Comparison of ENCODE assay signal across 15 cellular contexts in genomic region chr11:134399996-134400395, GRCh38. TPM values are rescaled to one million over a fixed set of nuclear protein-coding genes. Genes with fewer than 3 reads are reported as not detected.
DNase-seq lines count a peak whose midpoint lies in the region; ATAC-seq and TF ChIP-seq lines count a peak whose summit lies in the region.
"Had no signal": no experiment of that assay in that cellular context is flagged by ENCODE, and none has a peak within 500 bp of the region (broad histone marks: within the 10 kb centered on the region; RNA-seq: fewer than 3 reads in every experiment).

No MANE protein-coding gene starts in this region.

- TF ChIP-seq CTCF in chondrocyte (IDR thresholded peaks at IDR 0.05): no peak
- no peak for TF ChIP-seq CTCF in right lobe of liver (IDR thresholded peaks at IDR 0.05)

- H3K27me3 Mint-ChIP-seq in chondrocyte (ENCODE audit: low read depth): peaks cover 13% of the 10 kb centered on the region
- H3K27me3 Mint-ChIP-seq in immature natural killer cell (ENCODE audit: low read depth in 3 of 3): peaks cover 0 to 7% (median 3%) of the 10 kb centered on the region in 3 donors

- H3K36me3 ChIP-seq in H7 (replicated peaks; ENCODE audit: control insufficient read depth, insufficient read depth, low read length): no peaks in the 10 kb centered on the region
- no peaks in the 10 kb centered on the region for H3K36me3 ChIP-seq in right lobe of liver

- H3K4me3 ChIP-seq in H7 (ENCODE audit: insufficient read depth, low read depth, low read length): no peak overlapping the region
- H3K4me3 ChIP-seq in right lobe of liver: no peak overlapping the region
- H3K4me3 ChIP-seq: GM12878, K562 had no signal

- H3K4me3 Mint-ChIP-seq in chondrocyte (ENCODE audit: unreplicated experiment) (no peak overlapping the region), immature natural killer cell (peak overlapping the region in 3 of 5 donors; percentile 30 to 43 (median 36))
- H3K4me3 Mint-ChIP-seq: CD4-positive, alpha-beta T cell had no signal

- H3K27me3 ChIP-seq in H7 (ENCODE audit: control insufficient read depth, insufficient read depth, low read length) (no peaks in the 10 kb centered on the region), right lobe of liver (no peaks in the 10 kb centered on the region)

- H3K9me3 ChIP-seq in right lobe of liver: no peaks in the 10 kb centered on the region

- peaks cover 14% of the 10 kb centered on the region for H3K9me3 Mint-ChIP-seq in chondrocyte (ENCODE audit: low read depth)
- no peaks in the 10 kb centered on the region for H3K9me3 Mint-ChIP-seq in immature natural killer cell
- H3K9me3 Mint-ChIP-seq: CD4-positive, alpha-beta T cell had no signal

- peak; percentile 52 for DNase-seq in H7
- peak; percentile 76 for DNase-seq in chondrocyte (ENCODE audit: low spot score)
- no peak for DNase-seq in immature natural killer cell
- DNase-seq in activated CD4-positive, CD25-positive, alpha-beta regulatory T cell (lab: John Stamatoyannopoulos, UW): no peak
- DNase-seq in iPS-NIHi7 (ENCODE audit: extremely low spot score): no peak
- no peak for DNase-seq in right lobe of liver
- DNase-seq: ACHN; C1 segment of cervical spinal cord; Calu3; CD4-positive, alpha-beta T cell; DMS 273 treated with DMSO at 0.1 percent for 48 hours had no signal

- TF ChIP-seq POLR2A in right lobe of liver (IDR thresholded peaks at IDR 0.05): no peak

- H3K27ac ChIP-seq in temporal lobe (ENCODE audit: low read depth, low read length): peak overlapping the region; percentile 98
- no peak overlapping the region for H3K27ac ChIP-seq in right lobe of liver

- peaks cover 0 to 13% (median 6%) of the 10 kb centered on the region in 4 donors for H3K4me1 ChIP-seq in right lobe of liver

- H3K27ac Mint-ChIP-seq in chondrocyte (ENCODE audit: unreplicated experiment) (no peak overlapping the region), immature natural killer cell (peak overlapping the region in 5 of 6 donors; percentile 14 to 80 (median 51))
- H3K27ac Mint-ChIP-seq: CD4-positive, alpha-beta T cell had no signal

- WGBS in right lobe of liver (ENCODE audit: insufficient coverage, low coverage, low lambda C conversion rate, missing lambda C conversion rate): 86% methylated on average over 4 of the region's 7 CpGs

- ATAC-seq in right lobe of liver: no peak
- ATAC-seq: GM12878, HCT116, K562 had no signal

- H3K36me3 Mint-ChIP-seq in chondrocyte (ENCODE audit: low read depth): peaks cover 4% of the 10 kb centered on the region
- H3K36me3 Mint-ChIP-seq in immature natural killer cell: no peaks in the 10 kb centered on the region

- intact Hi-C loops in right lobe of liver (cut with DNase I): no loop called here

- H3K4me1 Mint-ChIP-seq in chondrocyte (ENCODE audit: low read depth): no peaks in the 10 kb centered on the region
- H3K4me1 Mint-ChIP-seq in immature natural killer cell: peaks cover 45 to 79% of the 10 kb centered on the region in 2 donors

RNA-seq across cellular contexts. Expression of gene B3GAT1, which starts 12.0 kb away (rescaled TPM):
- total RNA-seq in H7 (2014; rRNA removed; shearing (Covaris generic)): 9.9 and 12.8 TPM in 2 replicates
- total RNA-seq in chondrocyte: 0.27 to 0.62 TPM (median 0.37 TPM) in 3 replicates
- 1 to 10 TPM in 1 of 3 donors, under 1 TPM in 2; 0.09 to 1.8 (median 0.24) TPM for polyA plus RNA-seq in immature natural killer cell
- 60.2 TPM for total RNA-seq in temporal lobe
- 1 to 10 TPM in 5 of 6 experiments, under 1 TPM in 1; 0.76 to 8.8 (median 5.1) TPM for total RNA-seq in right lobe of liver
- polyA plus RNA-seq: GM12878 had no signal

Comparison
In these comparisons a context has a peak if more than half of its experiments do, and no peak if none do; other contexts are left out.
1. DNase-seq: peak in H7 (single experiment) and chondrocyte (single experiment); none in immature natural killer cell (0 of 3), activated CD4-positive, CD25-positive, alpha-beta regulatory T cell (0 of 4), iPS-NIHi7 (single experiment) and right lobe of liver (0 of 3).